Comparison of ENCODE assay signal across 8 cellular contexts in the genomic region with DNA sequence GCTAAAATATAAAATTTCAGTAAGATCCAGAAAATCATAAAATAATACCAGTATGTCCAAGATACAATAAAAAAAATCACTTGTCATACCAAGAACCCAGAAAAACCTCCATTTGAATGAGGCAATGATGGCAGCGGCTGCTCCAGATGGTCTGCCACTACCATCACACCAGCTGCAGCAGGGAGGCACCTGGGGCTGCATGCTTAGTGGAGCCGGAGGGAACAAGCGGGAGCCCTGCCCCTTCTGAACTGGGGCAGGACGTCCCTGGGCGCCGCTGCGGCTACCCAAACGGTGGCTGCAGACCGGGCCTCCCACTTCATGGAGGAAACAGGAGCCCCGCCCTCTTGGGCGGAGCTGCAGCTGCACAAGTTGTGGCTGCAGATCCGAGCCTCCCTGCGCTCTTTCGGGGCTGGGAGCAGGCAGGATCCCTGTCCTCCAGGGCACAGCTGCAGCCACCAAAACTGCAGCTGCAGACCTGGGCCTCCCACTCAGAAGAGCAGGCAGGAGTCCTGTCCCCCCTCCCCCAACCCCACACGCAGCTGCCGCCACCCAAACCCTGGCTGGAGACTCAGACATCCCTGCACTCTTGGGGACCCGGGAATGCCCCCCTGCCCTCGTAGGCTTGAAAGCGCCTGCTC. TPM values are rescaled to one million over a fixed set of nuclear protein-coding genes. Genes with fewer than 3 reads are reported as not detected.
DNase-seq lines count a peak whose midpoint lies in the region; ATAC-seq lines count a peak whose summit lies in the region.

No MANE protein-coding gene starts in this region.

- no CpG with 5 or more reads among the region's 19 CpGs for WGBS in mesendoderm (ENCODE audit: extremely low coverage, insufficient coverage, low lambda C conversion rate)

- no peak overlapping the region for H4K5ac ChIP-seq in mesendoderm (ENCODE audit: low read length)

- no peaks in the 10 kb centered on the region for H3K36me3 Mint-ChIP-seq in activated CD4-positive, alpha-beta T cell treated with anti-CD3 and anti-CD28 coated beads, Interleukin-2, amount 10 ng/mL, durations not matched to agents 7 days and 5 days (ENCODE audit: low read depth)

- peak overlapping the region; percentile 60 for H3K4me3 Mint-ChIP-seq in activated CD4-positive, alpha-beta T cell treated with anti-CD3 and anti-CD28 coated beads, Interleukin-2, amount 10 ng/mL, durations not matched to agents 7 days and 5 days

- CTCF ChIA-PET in activated CD4-positive, alpha-beta T cell treated with anti-CD3 and anti-CD28 coated beads, Interleukin-2, amount 10 ng/mL, durations not matched to agents 7 days and 5 days (lab: Charles Lee), result interaction anchor here (0.6 to 1.7 kb wide), 5 partner anchors 12 to 1866 kb away, joined by 3 to 5 read pairs (median 3); no protein-coding TSS in a partner anchor

- no peak overlapping the region for H3K23ac ChIP-seq in mesendoderm (ENCODE audit: low read length)

- H3K4me2 ChIP-seq in mesendoderm (ENCODE audit: low read length), result peak overlapping the region; percentile 13

- no peaks in the 10 kb centered on the region for H3K79me1 ChIP-seq in mesendoderm (ENCODE audit: low read length)

- no peak overlapping the region for H2BK120ac ChIP-seq in mesendoderm (ENCODE audit: low read depth, low read length)

- H3K36me3 ChIP-seq in mesendoderm (ENCODE audit: control insufficient read depth, insufficient read depth, low read length), result no peaks in the 10 kb centered on the region

- peak overlapping the region; percentile 10 for H3K9ac ChIP-seq in mesendoderm (ENCODE audit: low read length)

- no peak overlapping the region for H2BK15ac ChIP-seq in mesendoderm (replicated peaks; ENCODE audit: low read depth)

- H3K4ac ChIP-seq in mesendoderm (ENCODE audit: low read depth, low read length), result no peak overlapping the region

- peaks cover 15% of the 10 kb centered on the region for H3K4me1 Mint-ChIP-seq in activated CD4-positive, alpha-beta T cell treated with anti-CD3 and anti-CD28 coated beads, Interleukin-2, amount 10 ng/mL, durations not matched to agents 7 days and 5 days

- H4K8ac ChIP-seq in mesendoderm (ENCODE audit: low read depth, low read length), result no peak overlapping the region

- H3K27me3 Mint-ChIP-seq in activated CD4-positive, alpha-beta T cell treated with anti-CD3 and anti-CD28 coated beads, Interleukin-2, amount 10 ng/mL, durations not matched to agents 7 days and 5 days, result peaks cover 16% of the 10 kb centered on the region

- no peaks in the 10 kb centered on the region for H3K79me2 ChIP-seq in mesendoderm (ENCODE audit: control insufficient read depth, insufficient read depth, low read length)

- H3K9me3 Mint-ChIP-seq in activated CD4-positive, alpha-beta T cell treated with anti-CD3 and anti-CD28 coated beads, Interleukin-2, amount 10 ng/mL, durations not matched to agents 7 days and 5 days, result no peaks in the 10 kb centered on the region

- H3K56ac ChIP-seq in mesendoderm (ENCODE audit: low read length), result peak overlapping the region; percentile 70

- no peak overlapping the region for H3K27ac ChIP-seq in mesendoderm (ENCODE audit: low read depth, low read length)

- peak overlapping the region; percentile 41 for H3K27ac Mint-ChIP-seq in activated CD4-positive, alpha-beta T cell treated with anti-CD3 and anti-CD28 coated beads, Interleukin-2, amount 10 ng/mL, durations not matched to agents 7 days and 5 days

- H3K4me1 ChIP-seq in mesendoderm (ENCODE audit: control insufficient read depth, low read depth, low read length), result no peaks in the 10 kb centered on the region

- H3K18ac ChIP-seq in mesendoderm (ENCODE audit: low read length), result no peak overlapping the region

- H2BK5ac ChIP-seq in mesendoderm (ENCODE audit: low read length), result no peak overlapping the region

- POLR2A ChIA-PET in activated CD4-positive, alpha-beta T cell treated with anti-CD3 and anti-CD28 coated beads, Interleukin-2, amount 10 ng/mL, durations not matched to agents 7 days and 5 days (lab: Charles Lee), result interaction anchor here (0.7 kb wide), 1 partner anchor 52 kb away, joined by 3 read pairs; no protein-coding TSS in a partner anchor

- ATAC-seq in HG03066 (IDR thresholded peaks at IDR 0.05; ENCODE audit: low read depth, unreplicated experiment), result peak; percentile 86

- H2AK5ac ChIP-seq in mesendoderm (ENCODE audit: low read length), result no peak overlapping the region

- H3K27me3 ChIP-seq in mesendoderm (ENCODE audit: insufficient read depth, low read length, poor library complexity), result no peaks in the 10 kb centered on the region

- H3K4me3 ChIP-seq in mesendoderm (ENCODE audit: low read length), result no peak overlapping the region

- DNase-seq in NCI-H2081 (lab: John Stamatoyannopoulos, UW) (peak; percentile 72 to 79), NCI-H2081 treated with DMSO at 0.1 percent for 48 hours (lab: John Stamatoyannopoulos, UW) (no peak), NCI-H345 treated with DMSO at 0.1 percent for 48 hours (lab: John Stamatoyannopoulos, UW; ENCODE audit: unreplicated experiment) (peak; percentile 36), ecto neural progenitor cell (ENCODE audit: low spot score) (peak; percentile 89), mesendoderm (peak; percentile 93)
- DNase-seq in activated CD4-positive, alpha-beta T cell treated with anti-CD3 and anti-CD28 coated beads, Interleukin-2, amount 10 ng/mL, durations not matched to agents 7 days and 5 days, result peak; percentile 81
- peak; percentile 45 to 56 for DNase-seq in stimulated activated CD8-positive, alpha-beta memory T cell treated with anti-CD3 and anti-CD28 coated beads, Interleukin-15, amount 100 ng/mL, for 48 hours (ENCODE audit: low read depth in 2 of 2)

RNA-seq across cellular contexts. Expression of gene OR5AU1, which starts 36.1 kb away (rescaled TPM):
- total RNA-seq in activated CD4-positive, alpha-beta T cell treated with anti-CD3 and anti-CD28 coated beads, Interleukin-2, amount 10 ng/mL, durations not matched to agents 7 days and 5 days, result not detected
- 0.01 TPM for polyA plus RNA-seq in mesendoderm (2013, experiment 1 of 2)
- polyA plus RNA-seq in mesendoderm (2013, experiment 2 of 2), result 0.01 TPM
